Comparison of ENCODE assay signal across 8 cellular contexts in genomic region chr14:61475316-61475715, GRCh38.
DNase-seq lines count a peak whose midpoint lies in the region; TF ChIP-seq lines count a peak whose summit lies in the region.

No MANE protein-coding gene starts in this region.

- no peak overlapping the region for H3K4me3 ChIP-seq in GM12875 (ENCODE audit: low read depth, low read length)

- DNase-seq in AML-193 (lab: John Stamatoyannopoulos, UW) (peak; percentile 77 to 80), NCI-H2171 treated with DMSO at 0.1 percent for 48 hours (lab: John Stamatoyannopoulos, UW) (peak; percentile 45), inferior parietal cortex (ENCODE audit: extremely low spot score) (peak; percentile 83), superior temporal gyrus (ENCODE audit: extremely low spot score) (peak; percentile 88), retina (no peak), NK-92 (lab: John Stamatoyannopoulos, UW; ENCODE audit: unreplicated experiment) (no peak)

- H3K4me3 Mint-ChIP-seq in activated naive CD8-positive, alpha-beta T cell: peak overlapping the region; percentile 46

- peak; percentile 51; the same call in 1 of the 2 replicates for TF ChIP-seq CTCF in GM12875 (IDR thresholded peaks at IDR 0.05; ENCODE audit: borderline replicate concordance, insufficient read depth, low read depth, low read length)

- H3K27me3 Mint-ChIP-seq in activated naive CD8-positive, alpha-beta T cell: no peaks in the 10 kb centered on the region

- H3K9me3 Mint-ChIP-seq in activated naive CD8-positive, alpha-beta T cell (ENCODE audit: low read depth): peaks cover 3% of the 10 kb centered on the region

- peaks cover 7% of the 10 kb centered on the region for H3K36me3 Mint-ChIP-seq in activated naive CD8-positive, alpha-beta T cell

- peak overlapping the region; percentile 97 for H3K27ac Mint-ChIP-seq in activated naive CD8-positive, alpha-beta T cell

- H3K4me1 Mint-ChIP-seq in activated naive CD8-positive, alpha-beta T cell (ENCODE audit: low read depth): peaks cover 95% of the 10 kb centered on the region

Comparison
In these comparisons a context has a peak if more than half of its experiments do, and no peak if none do; other contexts are left out.
1. DNase-seq: peak in AML-193 (2 of 2), NCI-H2171 treated with DMSO at 0.1 percent for 48 hours (single experiment), inferior parietal cortex (single experiment) and superior temporal gyrus (single experiment); none in retina (single experiment) and NK-92 (single experiment).